In the genomic region with DNA sequence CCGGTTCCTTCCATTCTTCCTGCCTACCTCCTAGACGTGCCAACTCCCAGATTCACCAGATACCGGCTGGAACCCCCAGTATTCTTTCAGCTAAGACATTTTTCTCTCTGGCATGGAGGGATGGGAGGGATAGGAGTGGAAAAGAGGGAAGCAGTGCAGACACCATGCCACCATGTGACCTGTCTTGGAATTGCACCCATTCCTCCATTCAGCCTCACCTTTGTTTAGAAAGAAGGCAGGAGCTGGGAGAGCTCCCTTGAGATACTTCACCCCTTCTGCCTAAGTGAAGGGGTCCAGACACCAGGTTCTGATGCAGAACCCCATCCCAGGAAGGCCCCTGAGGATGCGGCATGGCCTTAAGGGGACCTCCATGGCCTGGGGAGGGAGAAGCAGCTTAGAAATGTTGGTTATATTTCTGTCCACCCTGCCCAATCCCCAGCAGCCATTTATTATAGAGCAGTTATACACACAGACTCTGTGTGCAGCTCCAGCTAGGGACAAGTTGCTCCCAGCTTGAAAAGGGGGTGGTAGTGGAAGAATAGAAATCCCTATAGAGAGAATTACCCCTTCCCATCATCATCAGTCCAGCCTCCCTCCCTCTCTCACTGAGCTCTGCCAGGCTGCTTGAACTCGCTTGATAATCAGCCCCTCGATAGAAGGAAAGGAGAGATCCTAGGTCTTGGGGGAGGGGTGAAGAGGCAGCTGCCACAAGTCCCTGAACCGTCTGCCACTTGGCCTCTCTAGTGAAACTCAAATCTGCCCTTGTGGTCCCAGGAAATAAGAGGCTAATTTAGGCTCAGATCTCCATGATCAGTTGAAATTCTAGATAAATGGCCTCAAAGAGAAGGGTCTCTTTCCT, we compare ENCODE assay signal across 8 cellular contexts. TPM values are rescaled to one million over a fixed set of nuclear protein-coding genes. Genes with fewer than 3 reads are reported as not detected.
DNase-seq lines count a peak whose midpoint lies in the region; ATAC-seq, FAIRE-seq and TF ChIP-seq lines count a peak whose summit lies in the region.

No MANE protein-coding gene starts in this region.

- DNase-seq in AG09309 (ENCODE audit: low read depth) (no peak), GM12892 (ENCODE audit: insufficient read length) (no peak), NCI-H748 treated with DMSO at 0.1 percent for 48 hours (lab: John Stamatoyannopoulos, UW) (peak; percentile 46), dermis blood vessel endothelial cell (peak; percentile 69), midbrain (lab: John Stamatoyannopoulos, UW) (peak; percentile 37), cortex of kidney (lab: John Stamatoyannopoulos, UW) (no peak)
- no peak for DNase-seq in activated CD4-positive, alpha-beta T cell treated with anti-CD3 and anti-CD28 coated beads, Interleukin-2, amount 50 U/mL, for 4 hours

- TF ChIP-seq POLR2A in GM12892 (IDR thresholded peaks at IDR 0.05; ENCODE audit: low read depth, low read length) = no peak

- peak; percentile 72 for TF ChIP-seq CTCF in AG09309 (IDR thresholded peaks at IDR 0.05; ENCODE audit: control insufficient read depth, insufficient read depth, low read depth, low read length, missing control alignments)

- peak; percentile 21 for FAIRE-seq in GM12892 (lab: Jason Lieb, UNC)

- H3K4me3 ChIP-seq in AG09309 (ENCODE audit: control insufficient read depth, low read depth, low read length) = no peak overlapping the region

- ATAC-seq in HG02885 (IDR thresholded peaks at IDR 0.05; ENCODE audit: poor library complexity, unreplicated experiment) = no peak

RNA-seq across cellular contexts. Expression of gene DNAJB5, which starts 5.1 kb away (rescaled TPM):
- 11.9 TPM for polyA plus RNA-seq in GM12892 (2012; ENCODE audit: missing spikeins)
- 3.4 and 3.6 TPM in 2 replicates for total RNA-seq in dermis blood vessel endothelial cell

RNA-seq across cellular contexts. Expression of gene PHF24, which starts 36.6 kb away (rescaled TPM):
- 0.47 TPM for polyA plus RNA-seq in GM12892 (2012; ENCODE audit: missing spikeins)
- total RNA-seq in dermis blood vessel endothelial cell = not detected in 2 replicates

Comparison
In these comparisons a context has a peak if more than half of its experiments do, and no peak if none do; other contexts are left out.
1. DNase-seq: peak in NCI-H748 treated with DMSO at 0.1 percent for 48 hours (single experiment), dermis blood vessel endothelial cell (single experiment) and midbrain (single experiment); none in AG09309 (single experiment), GM12892 (single experiment), cortex of kidney (single experiment) and activated CD4-positive, alpha-beta T cell treated with anti-CD3 and anti-CD28 coated beads, Interleukin-2, amount 50 U/mL, for 4 hours (0 of 2).